Comparison of ENCODE assay signal across 9 cellular contexts in the genomic region with DNA sequence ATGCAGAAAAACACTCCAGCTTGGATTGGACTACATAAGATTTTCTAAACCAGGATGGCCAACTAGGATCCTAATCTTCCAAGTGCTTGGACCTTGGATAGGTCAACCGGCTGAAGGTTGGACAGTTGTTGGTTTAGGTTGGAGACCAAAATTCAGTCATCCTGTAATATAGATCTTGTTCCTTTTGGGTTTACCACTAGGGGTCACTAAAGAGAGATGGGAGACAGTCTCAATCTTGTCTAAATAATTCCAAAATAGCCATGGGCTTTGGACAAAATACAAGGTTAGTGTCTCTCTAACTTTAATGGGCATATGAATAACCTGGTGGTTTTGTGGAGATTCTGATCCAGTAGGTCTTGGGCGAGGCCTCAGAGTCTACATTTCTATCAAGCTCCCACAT.
DNase-seq lines count a peak whose midpoint lies in the region; ATAC-seq and TF ChIP-seq lines count a peak whose summit lies in the region.
"Had no signal": no experiment of that assay in that cellular context is flagged by ENCODE, and none has a peak within 500 bp of the region (broad histone marks: within the 10 kb centered on the region; RNA-seq: fewer than 3 reads in every experiment).

No MANE protein-coding gene starts in this region.

- H3K27me3 Mint-ChIP-seq in immature natural killer cell (ENCODE audit: low read depth in 3 of 3) (peaks cover 1 to 8% (median 5%) of the 10 kb centered on the region in 3 donors), type B pancreatic cell (no peaks in the 10 kb centered on the region)

- peak; percentile 71 for TF ChIP-seq CTCF in astrocyte of the spinal cord (IDR thresholded peaks at IDR 0.05; ENCODE audit: low read depth, low read length)
- peak; percentile 77 for TF ChIP-seq CTCF in type B pancreatic cell (conservative IDR thresholded peaks at IDR 0.05)

- H3K4me1 Mint-ChIP-seq in immature natural killer cell, result peaks cover 51 to 55% of the 10 kb centered on the region in 2 donors
- peaks cover 6% of the 10 kb centered on the region for H3K4me1 Mint-ChIP-seq in type B pancreatic cell (ENCODE audit: unreplicated experiment)

- H3K4me3 Mint-ChIP-seq in immature natural killer cell (no peak overlapping the region), type B pancreatic cell (no peak overlapping the region)
- H3K4me3 Mint-ChIP-seq: CD8-positive, alpha-beta memory T cell had no signal

- no peak overlapping the region for H3K4me3 ChIP-seq in astrocyte of the spinal cord (ENCODE audit: low read depth, low read length)

- H3K36me3 Mint-ChIP-seq in immature natural killer cell, result no peaks in the 10 kb centered on the region
- no peaks in the 10 kb centered on the region for H3K36me3 Mint-ChIP-seq in type B pancreatic cell

- DNase-seq in NCI-H446 (lab: John Stamatoyannopoulos, UW) (peak; percentile 6 to 17), NCI-H446 treated with DMSO at 0.1 percent for 48 hours (lab: John Stamatoyannopoulos, UW) (no peak), NCI-H1694 (lab: John Stamatoyannopoulos, UW) (peak; percentile 34), astrocyte of the spinal cord (ENCODE audit: low read depth, low spot score) (peak; percentile 58), immature natural killer cell (peak; percentile 44 to 51 (median 45)), type B pancreatic cell (ENCODE audit: extremely low spot score, unreplicated experiment) (no peak)
- DNase-seq in activated naive CD4-positive, alpha-beta T cell (lab: John Stamatoyannopoulos, UW), result no peak

- ATAC-seq in HG03135 (IDR thresholded peaks at IDR 0.05; ENCODE audit: unreplicated experiment), result no peak

- in situ Hi-C loops in astrocyte of the spinal cord (cut with HindIII; ENCODE audit: low sequenced_read_pairs), result no loop called here

- H3K9me3 Mint-ChIP-seq in immature natural killer cell, result no peaks in the 10 kb centered on the region
- H3K9me3 Mint-ChIP-seq in type B pancreatic cell, result peaks cover 4% of the 10 kb centered on the region

- H3K27ac Mint-ChIP-seq in immature natural killer cell (peak overlapping the region in 2 of 6 donors; percentile 9 to 13), type B pancreatic cell (no peak overlapping the region)

Comparison
In these comparisons a context has a peak if more than half of its experiments do, and no peak if none do; other contexts are left out.
1. DNase-seq: peak in NCI-H446 (2 of 2), NCI-H1694 (single experiment), astrocyte of the spinal cord (single experiment) and immature natural killer cell (3 of 3); none in NCI-H446 treated with DMSO at 0.1 percent for 48 hours (single experiment), type B pancreatic cell (single experiment) and activated naive CD4-positive, alpha-beta T cell (0 of 4).